ENCODE assay signal across 16 cellular contexts in the genomic region with DNA sequence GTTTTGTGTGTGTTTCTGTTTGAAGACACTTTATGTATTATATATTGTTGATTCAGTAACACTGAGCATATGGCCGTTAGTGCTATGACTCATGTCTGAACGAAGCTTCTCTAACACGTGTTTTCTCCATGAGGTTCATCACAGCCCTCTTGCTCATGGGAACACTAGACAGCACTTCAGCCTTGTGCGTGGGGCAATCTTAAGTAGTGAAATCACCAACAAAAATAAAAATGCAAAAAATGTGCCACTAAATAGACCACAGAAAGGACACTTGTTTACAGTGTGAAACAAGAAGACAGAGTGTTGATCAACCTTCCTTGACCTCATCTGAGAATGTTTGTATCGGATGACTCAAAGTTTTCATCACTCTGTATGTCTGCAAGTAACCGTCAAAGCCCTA.
DNase-seq lines count a peak whose midpoint lies in the region; ATAC-seq and TF ChIP-seq lines count a peak whose summit lies in the region.
"Had no signal": no experiment of that assay in that cellular context is flagged by ENCODE, and none has a peak within 500 bp of the region (broad histone marks: within the 10 kb centered on the region; RNA-seq: fewer than 3 reads in every experiment).

No MANE protein-coding gene starts in this region.

- peaks cover 19% of the 10 kb centered on the region for H3K4me1 ChIP-seq in CD8-positive, alpha-beta T cell (ENCODE audit: insufficient read depth, low read length)
- H3K4me1 ChIP-seq: uterus had no signal

- intact Hi-C loops in CD8-positive, alpha-beta T cell (cut with DNase I, micrococcal nuclease): loop anchor here in 1 of 2 experiments (10.0 kb wide), 1 partner anchor 191 kb away; a partner anchor contains a TSS

- DNase-seq in CD8-positive, alpha-beta T cell: no peak
- DNase-seq in HS-5 (ENCODE audit: low read depth): peak; percentile 87
- DNase-seq in dedifferentiated amniotic fluid mesenchymal stem cell (ENCODE audit: extremely low spot score): peak; percentile 52
- DNase-seq in myocyte (ENCODE audit: low read depth): peak; percentile 49
- no peak for DNase-seq in activated CD4-positive, alpha-beta T cell treated with anti-CD3 and anti-CD28 coated beads for 48 hours
- no peak for DNase-seq in GM10266 (ENCODE audit: extremely low spot score)
- DNase-seq in NCI-H82 (lab: John Stamatoyannopoulos, UW): no peak
- DNase-seq in kidney tubule cell (ENCODE audit: low spot score): no peak
- DNase-seq: activated CD4-positive, alpha-beta memory T cell treated with anti-CD3 and anti-CD28 coated beads for 36 hours; effector memory CD4-positive, alpha-beta T cell; NCI-H1436; nephron progenitor cell; stimulated activated CD8-positive, alpha-beta memory T cell treated with anti-CD3 and anti-CD28 coated beads, Interleukin-4, amount 100 ng/mL, for 48 hours; T-helper 17 cell; uterus had no signal

- no peaks in the 10 kb centered on the region for H3K9me3 ChIP-seq in CD8-positive, alpha-beta T cell (ENCODE audit: low read length)
- H3K9me3 ChIP-seq: uterus had no signal

- CTCF ChIA-PET in CD8-positive, alpha-beta T cell (lab: Charles Lee): no interaction called here

- H3K9me3 Mint-ChIP-seq in CD8-positive, alpha-beta T cell: peaks cover 6% of the 10 kb centered on the region

- no peak for TF ChIP-seq CTCF in CD8-positive, alpha-beta T cell (IDR thresholded peaks at IDR 0.05)
- no peak for TF ChIP-seq CTCF in GM10266 (IDR thresholded peaks at IDR 0.05; ENCODE audit: control insufficient read depth, insufficient read depth, low read depth, missing control alignments)

- no peaks in the 10 kb centered on the region for H3K27me3 Mint-ChIP-seq in CD8-positive, alpha-beta T cell (ENCODE audit: low read depth)
- H3K27me3 Mint-ChIP-seq: activated CD4-positive, alpha-beta memory T cell treated with anti-CD3 and anti-CD28 coated beads for 36 hours; activated naive CD8-positive, alpha-beta T cell; T-helper 17 cell had no signal

- peak; percentile 27 for ATAC-seq in CD8-positive, alpha-beta T cell
- ATAC-seq: T-helper 17 cell had no signal

- no peaks in the 10 kb centered on the region for H3K36me3 ChIP-seq in CD8-positive, alpha-beta T cell (ENCODE audit: insufficient read depth, low read length)
- H3K36me3 ChIP-seq: uterus had no signal

- no peaks in the 10 kb centered on the region for H3K36me3 Mint-ChIP-seq in CD8-positive, alpha-beta T cell
- H3K36me3 Mint-ChIP-seq: activated CD4-positive, alpha-beta memory T cell treated with anti-CD3 and anti-CD28 coated beads for 36 hours had no signal

- no peak overlapping the region for H3K4me3 Mint-ChIP-seq in CD8-positive, alpha-beta T cell
- H3K4me3 Mint-ChIP-seq: activated CD4-positive, alpha-beta memory T cell treated with anti-CD3 and anti-CD28 coated beads for 36 hours; activated naive CD8-positive, alpha-beta T cell; nephron progenitor cell; T-helper 17 cell had no signal

- POLR2A ChIA-PET in CD8-positive, alpha-beta T cell (lab: Charles Lee): no interaction called here

- no peak overlapping the region for H3K27ac ChIP-seq in CD8-positive, alpha-beta T cell (ENCODE audit: low read depth, low read length)
- H3K27ac ChIP-seq: uterus had no signal

- H3K4me3 ChIP-seq in CD8-positive, alpha-beta T cell (ENCODE audit: low read depth, low read length): no peak overlapping the region
- H3K4me3 ChIP-seq: uterus had no signal

- no peak overlapping the region for H3K27ac Mint-ChIP-seq in CD8-positive, alpha-beta T cell
- H3K27ac Mint-ChIP-seq: activated CD4-positive, alpha-beta memory T cell treated with anti-CD3 and anti-CD28 coated beads for 36 hours; activated naive CD8-positive, alpha-beta T cell; nephron progenitor cell; T-helper 17 cell had no signal

- peaks cover 41% of the 10 kb centered on the region for H3K4me1 Mint-ChIP-seq in CD8-positive, alpha-beta T cell (ENCODE audit: low read depth)
- H3K4me1 Mint-ChIP-seq: nephron progenitor cell had no signal

- H3K27me3 ChIP-seq in CD8-positive, alpha-beta T cell (ENCODE audit: insufficient read depth, low read length): no peaks in the 10 kb centered on the region
- H3K27me3 ChIP-seq: uterus had no signal

Comparison
In these comparisons a context has a peak if more than half of its experiments do, and no peak if none do; other contexts are left out.
1. DNase-seq: peak in HS-5 (single experiment), dedifferentiated amniotic fluid mesenchymal stem cell (single experiment) and myocyte (single experiment); none in CD8-positive, alpha-beta T cell (0 of 7), activated CD4-positive, alpha-beta T cell treated with anti-CD3 and anti-CD28 coated beads for 48 hours (single experiment), GM10266 (single experiment), NCI-H82 (single experiment) and kidney tubule cell (single experiment).